Comparison of ENCODE assay signal across 8 cellular contexts in the genomic region with DNA sequence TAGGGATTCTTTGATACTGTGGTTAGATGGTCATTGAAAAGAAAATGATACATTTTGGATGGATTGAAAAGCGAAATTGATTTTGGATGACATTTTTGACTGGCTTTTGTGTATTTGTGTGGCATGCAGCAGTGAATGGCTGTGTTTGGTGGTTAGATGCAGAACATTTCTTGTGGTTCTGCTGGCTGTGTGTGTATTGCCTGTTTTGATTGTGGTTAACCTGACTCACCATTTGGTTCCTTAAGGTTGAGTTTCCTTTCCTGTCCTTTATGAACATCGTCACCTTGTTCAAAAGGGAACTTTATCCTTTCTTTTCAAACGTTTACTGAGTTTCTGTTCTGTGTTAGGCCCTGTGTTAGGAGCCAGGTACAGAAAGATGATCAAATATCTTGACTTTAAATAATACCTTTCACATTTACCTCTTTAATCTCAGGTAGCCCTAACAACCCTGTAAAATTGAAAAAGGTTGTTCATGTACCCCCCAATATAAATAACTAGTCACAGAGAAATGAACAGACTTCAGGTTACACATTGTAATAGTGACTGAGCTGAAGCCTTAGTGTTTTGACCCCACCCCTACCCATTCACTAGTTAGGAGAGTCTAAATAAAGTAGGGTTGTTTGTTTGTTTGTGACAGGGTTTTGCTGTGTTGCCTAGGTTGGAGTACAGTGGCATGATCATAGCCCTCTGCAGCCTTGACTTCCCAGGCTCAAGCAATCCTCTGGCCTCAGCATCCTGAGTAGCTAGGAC. TPM values are rescaled to one million over a fixed set of nuclear protein-coding genes. Genes with fewer than 3 reads are reported as not detected.
DNase-seq lines count a peak whose midpoint lies in the region; FAIRE-seq and TF ChIP-seq lines count a peak whose summit lies in the region.

No MANE protein-coding gene starts in this region.

- H3K4me3 Mint-ChIP-seq in astrocyte (ENCODE audit: unreplicated experiment) (peak overlapping the region; percentile 11), type B pancreatic cell (no peak overlapping the region)

- TF ChIP-seq CTCF in Loucy (conservative IDR thresholded peaks at IDR 0.05; ENCODE audit: low read length) (no peak), astrocyte (IDR thresholded peaks at IDR 0.05; ENCODE audit: insufficient read depth, low read depth, low read length) (no peak), type B pancreatic cell (conservative IDR thresholded peaks at IDR 0.05) (no peak), WERI-Rb-1 (IDR thresholded peaks at IDR 0.05; ENCODE audit: low read depth, low read length) (no peak)

- H3K9me3 ChIP-seq in Loucy (ENCODE audit: insufficient read depth, low read depth, low read length): no peaks in the 10 kb centered on the region
- no peaks in the 10 kb centered on the region for H3K9me3 ChIP-seq in astrocyte (ENCODE audit: insufficient read depth, low read depth, low read length)
- H3K9me3 ChIP-seq in WERI-Rb-1 (ENCODE audit: severe bottlenecking): no peaks in the 10 kb centered on the region

- no peaks in the 10 kb centered on the region for H3F3A ChIP-seq in Loucy (ENCODE audit: low read depth)

- H3K27ac ChIP-seq in astrocyte (ENCODE audit: low read depth, low read length) (no peak overlapping the region), WERI-Rb-1 (no peak overlapping the region)

- no peaks in the 10 kb centered on the region for H3K36me3 ChIP-seq in Loucy (ENCODE audit: insufficient read depth, low read length)
- H3K36me3 ChIP-seq in astrocyte (ENCODE audit: insufficient read depth, low read length): no peaks in the 10 kb centered on the region
- H3K36me3 ChIP-seq in WERI-Rb-1: no peaks in the 10 kb centered on the region

- peaks cover 6% of the 10 kb centered on the region for H3K27me3 ChIP-seq in Loucy (ENCODE audit: insufficient read depth, low read length, poor library complexity, severe bottlenecking)
- H3K27me3 ChIP-seq in astrocyte (ENCODE audit: insufficient read depth, low read length): peaks cover 26% of the 10 kb centered on the region
- H3K27me3 ChIP-seq in WERI-Rb-1 (ENCODE audit: insufficient read depth, low read depth, severe bottlenecking): no peaks in the 10 kb centered on the region

- H3K9me3 Mint-ChIP-seq in astrocyte (ENCODE audit: unreplicated experiment) (no peaks in the 10 kb centered on the region), type B pancreatic cell (no peaks in the 10 kb centered on the region)

- H3K79me2 ChIP-seq in Loucy (ENCODE audit: insufficient read depth, low read length) (0 out of 2 replicates have a peak, but pooled peaks cover 10% of the 10 kb centered on the region), astrocyte (ENCODE audit: insufficient read depth, low read length) (peaks cover 14% of the 10 kb centered on the region)

- H3K4me3 ChIP-seq in Loucy (ENCODE audit: low read length, poor library complexity, severe bottlenecking): peak overlapping the region; percentile 33
- no peak overlapping the region for H3K4me3 ChIP-seq in astrocyte (ENCODE audit: insufficient read depth, low read depth, low read length)
- H3K4me3 ChIP-seq in WERI-Rb-1 (ENCODE audit: low read depth, low read length): no peak overlapping the region

- H3K36me3 Mint-ChIP-seq in astrocyte (ENCODE audit: low read depth, unreplicated experiment) (no peaks in the 10 kb centered on the region), type B pancreatic cell (peaks cover 3% of the 10 kb centered on the region)

- H3K27me3 Mint-ChIP-seq in astrocyte (ENCODE audit: low read depth, unreplicated experiment) (peaks cover 20% of the 10 kb centered on the region), type B pancreatic cell (no peaks in the 10 kb centered on the region)

- H3K4me2 ChIP-seq in Loucy (ENCODE audit: low read depth, low read length, poor library complexity, severe bottlenecking) (peak overlapping the region; percentile 62), astrocyte (ENCODE audit: low read length) (peak overlapping the region; percentile 55)

- peaks cover 37% of the 10 kb centered on the region for H3K4me1 ChIP-seq in Loucy (ENCODE audit: insufficient read depth, low read length, poor library complexity, severe bottlenecking)
- H3K4me1 ChIP-seq in astrocyte (ENCODE audit: insufficient read depth, low read length): peaks cover 16% of the 10 kb centered on the region

- H4K20me1 ChIP-seq in Loucy (ENCODE audit: insufficient read depth, low read length, poor library complexity, severe bottlenecking): peaks cover 43% of the 10 kb centered on the region
- peaks cover 94% of the 10 kb centered on the region for H4K20me1 ChIP-seq in astrocyte (ENCODE audit: insufficient read depth, low read length)

- DNase-seq in stimulated activated CD4-positive, alpha-beta T cell treated with anti-CD3 and anti-CD28 coated beads, Interleukin-12 subunit alpha, Interleukin-12 subunit beta, amount 100 ng/mL, for 48 hours (ENCODE audit: low read depth in 2 of 3, low spot score in 1 of 3): peak in 2 of 3 donors; percentile 3 to 17
- no peak for DNase-seq in stimulated activated CD4-positive, alpha-beta T cell treated with anti-CD3 and anti-CD28 coated beads, Interleukin-4, amount 100 ng/mL, for 1 hour
- peak; percentile 87 for DNase-seq in astrocyte (ENCODE audit: low read depth)
- peak; percentile 4 for DNase-seq in stimulated activated CD8-positive, alpha-beta memory T cell treated with anti-CD3 and anti-CD28 coated beads, Interleukin-15, amount 100 ng/mL, for 1 hour (ENCODE audit: low read depth)
- DNase-seq in SHP77 (lab: John Stamatoyannopoulos, UW): no peak
- DNase-seq in type B pancreatic cell (ENCODE audit: extremely low spot score, unreplicated experiment): no peak
- DNase-seq in WERI-Rb-1: no peak

- H3K27ac Mint-ChIP-seq in astrocyte (ENCODE audit: unreplicated experiment) (peak overlapping the region; percentile 14), type B pancreatic cell (no peak overlapping the region)

- H3K9me2 ChIP-seq in Loucy (replicated peaks; ENCODE audit: low read depth, low read length): no peaks in the 10 kb centered on the region

- H3K4me1 Mint-ChIP-seq in astrocyte (ENCODE audit: low read depth, unreplicated experiment) (peaks cover 11% of the 10 kb centered on the region), type B pancreatic cell (ENCODE audit: unreplicated experiment) (peaks cover 28% of the 10 kb centered on the region)

- peak; percentile 66 for FAIRE-seq in astrocyte (lab: Jason Lieb, UNC)

- H3K9ac ChIP-seq in Loucy (ENCODE audit: low read depth, low read length, poor library complexity, severe bottlenecking): no peak overlapping the region
- no peak overlapping the region for H3K9ac ChIP-seq in astrocyte (ENCODE audit: low read length)

- H2AFZ ChIP-seq in Loucy (ENCODE audit: low read length) (no peak overlapping the region), astrocyte (ENCODE audit: low read depth, low read length) (no peak overlapping the region)

RNA-seq across cellular contexts. Expression of gene ANKS1A, which starts 23.8 kb away (rescaled TPM):
- 15.5 and 18.0 TPM in 2 replicates for total RNA-seq in astrocyte
- total RNA-seq in type B pancreatic cell (ENCODE audit: low replicate concordance): 28.0 and 35.9 TPM in 2 replicates

RNA-seq across cellular contexts. Expression of gene TAF11, which starts 25.0 kb away (rescaled TPM):
- total RNA-seq in astrocyte: 31.5 and 32.6 TPM in 2 replicates
- 40.4 and 40.7 TPM in 2 replicates for total RNA-seq in type B pancreatic cell (ENCODE audit: low replicate concordance)

Comparison
In these comparisons a context has a peak if more than half of its experiments do, and no peak if none do; other contexts are left out.
1. DNase-seq: peak in stimulated activated CD4-positive, alpha-beta T cell treated with anti-CD3 and anti-CD28 coated beads, Interleukin-12 subunit alpha, Interleukin-12 subunit beta, amount 100 ng/mL, for 48 hours (2 of 3), astrocyte (single experiment) and stimulated activated CD8-positive, alpha-beta memory T cell treated with anti-CD3 and anti-CD28 coated beads, Interleukin-15, amount 100 ng/mL, for 1 hour (single experiment); none in stimulated activated CD4-positive, alpha-beta T cell treated with anti-CD3 and anti-CD28 coated beads, Interleukin-4, amount 100 ng/mL, for 1 hour (single experiment), SHP77 (0 of 2), type B pancreatic cell (single experiment) and WERI-Rb-1 (single experiment).